In the genomic region with DNA sequence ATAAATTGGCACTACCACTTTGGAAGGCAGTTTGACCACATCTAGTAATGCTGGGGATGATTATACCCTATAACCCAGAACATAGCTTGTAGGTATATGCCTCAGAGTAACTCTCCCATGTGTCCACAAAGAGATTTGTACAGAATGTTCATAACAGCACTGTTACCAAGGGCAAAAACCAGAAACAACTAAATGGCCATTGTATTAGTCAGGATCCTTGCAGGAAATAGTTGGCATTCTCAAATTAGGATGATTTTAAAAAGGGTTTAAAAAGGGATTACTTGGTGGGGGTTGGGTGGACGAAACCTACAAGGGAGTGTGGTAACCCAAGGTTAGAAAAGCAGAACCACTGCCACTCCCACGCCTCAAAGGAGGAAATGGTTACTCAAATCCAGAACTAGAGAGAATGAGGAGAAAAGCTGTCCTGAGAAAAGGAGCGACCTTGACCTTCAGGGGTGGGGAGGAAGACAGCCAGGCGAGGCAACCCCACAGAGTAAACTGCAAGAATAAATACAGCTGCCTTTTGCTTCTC, we compare ENCODE assay signal across 1 cellular context.
TF ChIP-seq lines count a peak whose summit lies in the region.

No MANE protein-coding gene starts in this region.

TF ChIP-seq in GM12878, 131 proteins besides CTCF, POLR2A, EP300 and RAD21 (continued from another document and continues in another):
- TF ChIP-seq, protein P1, sequence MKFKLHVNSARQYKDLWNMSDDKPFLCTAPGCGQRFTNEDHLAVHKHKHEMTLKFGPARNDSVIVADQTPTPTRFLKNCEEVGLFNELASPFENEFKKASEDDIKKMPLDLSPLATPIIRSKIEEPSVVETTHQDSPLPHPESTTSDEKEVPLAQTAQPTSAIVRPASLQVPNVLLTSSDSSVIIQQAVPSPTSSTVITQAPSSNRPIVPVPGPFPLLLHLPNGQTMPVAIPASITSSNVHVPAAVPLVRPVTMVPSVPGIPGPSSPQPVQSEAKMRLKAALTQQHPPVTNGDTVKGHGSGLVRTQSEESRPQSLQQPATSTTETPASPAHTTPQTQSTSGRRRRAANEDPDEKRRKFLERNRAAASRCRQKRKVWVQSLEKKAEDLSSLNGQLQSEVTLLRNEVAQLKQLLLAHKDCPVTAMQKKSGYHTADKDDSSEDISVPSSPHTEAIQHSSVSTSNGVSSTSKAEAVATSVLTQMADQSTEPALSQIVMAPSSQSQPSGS (IDR thresholded peaks at IDR 0.05; ENCODE audit: low read length), result peak; percentile 93
- peak; percentile 58; the same call in 1 of the 2 replicates for TF ChIP-seq GABPA (IDR thresholded peaks at IDR 0.05; ENCODE audit: low read depth)
- peak; percentile 97 for TF ChIP-seq NR2F1 (conservative IDR thresholded peaks at IDR 0.05)
- TF ChIP-seq, protein P2, sequence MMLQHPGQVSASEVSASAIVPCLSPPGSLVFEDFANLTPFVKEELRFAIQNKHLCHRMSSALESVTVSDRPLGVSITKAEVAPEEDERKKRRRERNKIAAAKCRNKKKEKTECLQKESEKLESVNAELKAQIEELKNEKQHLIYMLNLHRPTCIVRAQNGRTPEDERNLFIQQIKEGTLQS (IDR thresholded peaks at IDR 0.05; ENCODE audit: borderline replicate concordance, extremely low read depth, low read depth, low read length), result no peak
- TF ChIP-seq ESRRA (IDR thresholded peaks at IDR 0.05; ENCODE audit: low read length), result peak; percentile 99
- 0 out of 2 replicates have a peak, but pooled peaks have one; percentile 45 for TF ChIP-seq TCF3 (IDR thresholded peaks at IDR 0.05; ENCODE audit: borderline replicate concordance, insufficient read depth, low read depth, low read length)
- peak; percentile 54; the same call in 1 of the 2 replicates for TF ChIP-seq CREB1 (IDR thresholded peaks at IDR 0.05; ENCODE audit: low read depth)
- peak; percentile 96 for TF ChIP-seq JUNB (IDR thresholded peaks at IDR 0.05)
- TF ChIP-seq, protein P3, sequence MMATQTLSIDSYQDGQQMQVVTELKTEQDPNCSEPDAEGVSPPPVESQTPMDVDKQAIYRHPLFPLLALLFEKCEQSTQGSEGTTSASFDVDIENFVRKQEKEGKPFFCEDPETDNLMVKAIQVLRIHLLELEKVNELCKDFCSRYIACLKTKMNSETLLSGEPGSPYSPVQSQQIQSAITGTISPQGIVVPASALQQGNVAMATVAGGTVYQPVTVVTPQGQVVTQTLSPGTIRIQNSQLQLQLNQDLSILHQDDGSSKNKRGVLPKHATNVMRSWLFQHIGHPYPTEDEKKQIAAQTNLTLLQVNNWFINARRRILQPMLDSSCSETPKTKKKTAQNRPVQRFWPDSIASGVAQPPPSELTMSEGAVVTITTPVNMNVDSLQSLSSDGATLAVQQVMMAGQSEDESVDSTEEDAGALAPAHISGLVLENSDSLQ (IDR thresholded peaks at IDR 0.05), result no peak
- peak in 1 of 2 experiments; percentile 61; a peak in 2 of 4 replicates for TF ChIP-seq BHLHE40 (IDR thresholded peaks at IDR 0.05; ENCODE audit: borderline replicate concordance in 1 of 2, low read depth in 2 of 2, low read length in 1 of 2)
- TF ChIP-seq, protein P4, sequence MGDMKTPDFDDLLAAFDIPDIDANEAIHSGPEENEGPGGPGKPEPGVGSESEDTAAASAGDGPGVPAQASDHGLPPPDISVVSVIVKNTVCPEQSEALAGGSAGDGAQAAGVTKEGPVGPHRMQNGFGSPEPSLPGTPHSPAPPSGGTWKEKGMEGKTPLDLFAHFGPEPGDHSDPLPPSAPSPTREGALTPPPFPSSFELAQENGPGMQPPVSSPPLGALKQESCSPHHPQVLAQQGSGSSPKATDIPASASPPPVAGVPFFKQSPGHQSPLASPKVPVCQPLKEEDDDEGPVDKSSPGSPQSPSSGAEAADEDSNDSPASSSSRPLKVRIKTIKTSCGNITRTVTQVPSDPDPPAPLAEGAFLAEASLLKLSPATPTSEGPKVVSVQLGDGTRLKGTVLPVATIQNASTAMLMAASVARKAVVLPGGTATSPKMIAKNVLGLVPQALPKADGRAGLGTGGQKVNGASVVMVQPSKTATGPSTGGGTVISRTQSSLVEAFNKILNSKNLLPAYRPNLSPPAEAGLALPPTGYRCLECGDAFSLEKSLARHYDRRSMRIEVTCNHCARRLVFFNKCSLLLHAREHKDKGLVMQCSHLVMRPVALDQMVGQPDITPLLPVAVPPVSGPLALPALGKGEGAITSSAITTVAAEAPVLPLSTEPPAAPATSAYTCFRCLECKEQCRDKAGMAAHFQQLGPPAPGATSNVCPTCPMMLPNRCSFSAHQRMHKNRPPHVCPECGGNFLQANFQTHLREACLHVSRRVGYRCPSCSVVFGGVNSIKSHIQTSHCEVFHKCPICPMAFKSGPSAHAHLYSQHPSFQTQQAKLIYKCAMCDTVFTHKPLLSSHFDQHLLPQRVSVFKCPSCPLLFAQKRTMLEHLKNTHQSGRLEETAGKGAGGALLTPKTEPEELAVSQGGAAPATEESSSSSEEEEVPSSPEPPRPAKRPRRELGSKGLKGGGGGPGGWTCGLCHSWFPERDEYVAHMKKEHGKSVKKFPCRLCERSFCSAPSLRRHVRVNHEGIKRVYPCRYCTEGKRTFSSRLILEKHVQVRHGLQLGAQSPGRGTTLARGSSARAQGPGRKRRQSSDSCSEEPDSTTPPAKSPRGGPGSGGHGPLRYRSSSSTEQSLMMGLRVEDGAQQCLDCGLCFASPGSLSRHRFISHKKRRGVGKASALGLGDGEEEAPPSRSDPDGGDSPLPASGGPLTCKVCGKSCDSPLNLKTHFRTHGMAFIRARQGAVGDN (IDR thresholded peaks at IDR 0.05), result no peak
- TF ChIP-seq, protein P5, sequence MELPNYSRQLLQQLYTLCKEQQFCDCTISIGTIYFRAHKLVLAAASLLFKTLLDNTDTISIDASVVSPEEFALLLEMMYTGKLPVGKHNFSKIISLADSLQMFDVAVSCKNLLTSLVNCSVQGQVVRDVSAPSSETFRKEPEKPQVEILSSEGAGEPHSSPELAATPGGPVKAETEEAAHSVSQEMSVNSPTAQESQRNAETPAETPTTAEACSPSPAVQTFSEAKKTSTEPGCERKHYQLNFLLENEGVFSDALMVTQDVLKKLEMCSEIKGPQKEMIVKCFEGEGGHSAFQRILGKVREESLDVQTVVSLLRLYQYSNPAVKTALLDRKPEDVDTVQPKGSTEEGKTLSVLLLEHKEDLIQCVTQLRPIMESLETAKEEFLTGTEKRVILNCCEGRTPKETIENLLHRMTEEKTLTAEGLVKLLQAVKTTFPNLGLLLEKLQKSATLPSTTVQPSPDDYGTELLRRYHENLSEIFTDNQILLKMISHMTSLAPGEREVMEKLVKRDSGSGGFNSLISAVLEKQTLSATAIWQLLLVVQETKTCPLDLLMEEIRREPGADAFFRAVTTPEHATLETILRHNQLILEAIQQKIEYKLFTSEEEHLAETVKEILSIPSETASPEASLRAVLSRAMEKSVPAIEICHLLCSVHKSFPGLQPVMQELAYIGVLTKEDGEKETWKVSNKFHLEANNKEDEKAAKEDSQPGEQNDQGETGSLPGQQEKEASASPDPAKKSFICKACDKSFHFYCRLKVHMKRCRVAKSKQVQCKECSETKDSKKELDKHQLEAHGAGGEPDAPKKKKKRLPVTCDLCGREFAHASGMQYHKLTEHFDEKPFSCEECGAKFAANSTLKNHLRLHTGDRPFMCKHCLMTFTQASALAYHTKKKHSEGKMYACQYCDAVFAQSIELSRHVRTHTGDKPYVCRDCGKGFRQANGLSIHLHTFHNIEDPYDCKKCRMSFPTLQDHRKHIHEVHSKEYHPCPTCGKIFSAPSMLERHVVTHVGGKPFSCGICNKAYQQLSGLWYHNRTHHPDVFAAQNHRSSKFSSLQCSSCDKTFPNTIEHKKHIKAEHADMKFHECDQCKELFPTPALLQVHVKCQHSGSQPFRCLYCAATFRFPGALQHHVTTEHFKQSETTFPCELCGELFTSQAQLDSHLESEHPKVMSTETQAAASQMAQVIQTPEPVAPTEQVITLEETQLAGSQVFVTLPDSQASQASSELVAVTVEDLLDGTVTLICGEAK (IDR thresholded peaks at IDR 0.05; ENCODE audit: borderline replicate concordance), result no peak
- TF ChIP-seq SIX5 (IDR thresholded peaks at IDR 0.05; ENCODE audit: low read depth, low read length, severe bottlenecking), result no peak
- TF ChIP-seq BCL11A (IDR thresholded peaks at IDR 0.05; ENCODE audit: low read depth, low read length), result peak; percentile 98
- no peak for TF ChIP-seq SMARCA5 (IDR thresholded peaks at IDR 0.05)
- peak; percentile 53 for TF ChIP-seq ATF7 (IDR thresholded peaks at IDR 0.05; ENCODE audit: low read depth)
- TF ChIP-seq TBL1XR1 (IDR thresholded peaks at IDR 0.05; ENCODE audit: low read depth, low read length), result peak; percentile 95
- no peak for TF ChIP-seq MYB (IDR thresholded peaks at IDR 0.05; ENCODE audit: borderline replicate concordance, low read depth, low read length)
- TF ChIP-seq, protein P6, sequence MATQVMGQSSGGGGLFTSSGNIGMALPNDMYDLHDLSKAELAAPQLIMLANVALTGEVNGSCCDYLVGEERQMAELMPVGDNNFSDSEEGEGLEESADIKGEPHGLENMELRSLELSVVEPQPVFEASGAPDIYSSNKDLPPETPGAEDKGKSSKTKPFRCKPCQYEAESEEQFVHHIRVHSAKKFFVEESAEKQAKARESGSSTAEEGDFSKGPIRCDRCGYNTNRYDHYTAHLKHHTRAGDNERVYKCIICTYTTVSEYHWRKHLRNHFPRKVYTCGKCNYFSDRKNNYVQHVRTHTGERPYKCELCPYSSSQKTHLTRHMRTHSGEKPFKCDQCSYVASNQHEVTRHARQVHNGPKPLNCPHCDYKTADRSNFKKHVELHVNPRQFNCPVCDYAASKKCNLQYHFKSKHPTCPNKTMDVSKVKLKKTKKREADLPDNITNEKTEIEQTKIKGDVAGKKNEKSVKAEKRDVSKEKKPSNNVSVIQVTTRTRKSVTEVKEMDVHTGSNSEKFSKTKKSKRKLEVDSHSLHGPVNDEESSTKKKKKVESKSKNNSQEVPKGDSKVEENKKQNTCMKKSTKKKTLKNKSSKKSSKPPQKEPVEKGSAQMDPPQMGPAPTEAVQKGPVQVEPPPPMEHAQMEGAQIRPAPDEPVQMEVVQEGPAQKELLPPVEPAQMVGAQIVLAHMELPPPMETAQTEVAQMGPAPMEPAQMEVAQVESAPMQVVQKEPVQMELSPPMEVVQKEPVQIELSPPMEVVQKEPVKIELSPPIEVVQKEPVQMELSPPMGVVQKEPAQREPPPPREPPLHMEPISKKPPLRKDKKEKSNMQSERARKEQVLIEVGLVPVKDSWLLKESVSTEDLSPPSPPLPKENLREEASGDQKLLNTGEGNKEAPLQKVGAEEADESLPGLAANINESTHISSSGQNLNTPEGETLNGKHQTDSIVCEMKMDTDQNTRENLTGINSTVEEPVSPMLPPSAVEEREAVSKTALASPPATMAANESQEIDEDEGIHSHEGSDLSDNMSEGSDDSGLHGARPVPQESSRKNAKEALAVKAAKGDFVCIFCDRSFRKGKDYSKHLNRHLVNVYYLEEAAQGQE (IDR thresholded peaks at IDR 0.05; ENCODE audit: low read depth, low read length), result no peak
- no peak for TF ChIP-seq ZNF207 (IDR thresholded peaks at IDR 0.05; ENCODE audit: borderline replicate concordance)
- TF ChIP-seq SP1 (IDR thresholded peaks at IDR 0.05; ENCODE audit: low read depth, low read length), result peak; percentile 59
- no peak for TF ChIP-seq NFYA (IDR thresholded peaks at IDR 0.05; ENCODE audit: borderline replicate concordance, low read depth, low read length)
- TF ChIP-seq TARDBP (IDR thresholded peaks at IDR 0.05; ENCODE audit: borderline replicate concordance), result no peak; the same call in 1 of the 2 replicates
- TF ChIP-seq CBFB (IDR thresholded peaks at IDR 0.05; ENCODE audit: low read depth), result peak; percentile 88
- TF ChIP-seq BACH1 (IDR thresholded peaks at IDR 0.05; ENCODE audit: borderline replicate concordance), result no peak
- TF ChIP-seq BMI1 (IDR thresholded peaks at IDR 0.05; ENCODE audit: borderline replicate concordance), result 0 out of 2 replicates have a peak, but pooled peaks have one; percentile 50
- peak; percentile 93 for TF ChIP-seq PAX5 (IDR thresholded peaks at IDR 0.05; ENCODE audit: borderline replicate concordance, low read depth, low read length)
- TF ChIP-seq HDAC2 (IDR thresholded peaks at IDR 0.05), result no peak
- TF ChIP-seq, protein P7, sequence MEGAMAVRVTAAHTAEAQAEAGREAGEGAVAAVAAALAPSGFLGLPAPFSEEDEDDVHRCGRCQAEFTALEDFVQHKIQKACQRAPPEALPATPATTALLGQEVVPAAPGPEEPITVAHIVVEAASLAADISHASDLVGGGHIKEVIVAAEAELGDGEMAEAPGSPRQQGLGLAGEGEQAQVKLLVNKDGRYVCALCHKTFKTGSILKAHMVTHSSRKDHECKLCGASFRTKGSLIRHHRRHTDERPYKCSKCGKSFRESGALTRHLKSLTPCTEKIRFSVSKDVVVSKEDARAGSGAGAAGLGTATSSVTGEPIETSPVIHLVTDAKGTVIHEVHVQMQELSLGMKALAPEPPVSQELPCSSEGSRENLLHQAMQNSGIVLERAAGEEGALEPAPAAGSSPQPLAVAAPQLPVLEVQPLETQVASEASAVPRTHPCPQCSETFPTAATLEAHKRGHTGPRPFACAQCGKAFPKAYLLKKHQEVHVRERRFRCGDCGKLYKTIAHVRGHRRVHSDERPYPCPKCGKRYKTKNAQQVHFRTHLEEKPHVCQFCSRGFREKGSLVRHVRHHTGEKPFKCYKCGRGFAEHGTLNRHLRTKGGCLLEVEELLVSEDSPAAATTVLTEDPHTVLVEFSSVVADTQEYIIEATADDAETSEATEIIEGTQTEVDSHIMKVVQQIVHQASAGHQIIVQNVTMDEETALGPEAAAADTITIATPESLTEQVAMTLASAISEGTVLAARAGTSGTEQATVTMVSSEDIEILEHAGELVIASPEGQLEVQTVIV (IDR thresholded peaks at IDR 0.05; ENCODE audit: borderline replicate concordance, partially characterized antibody), result no peak
- TF ChIP-seq, protein P8, sequence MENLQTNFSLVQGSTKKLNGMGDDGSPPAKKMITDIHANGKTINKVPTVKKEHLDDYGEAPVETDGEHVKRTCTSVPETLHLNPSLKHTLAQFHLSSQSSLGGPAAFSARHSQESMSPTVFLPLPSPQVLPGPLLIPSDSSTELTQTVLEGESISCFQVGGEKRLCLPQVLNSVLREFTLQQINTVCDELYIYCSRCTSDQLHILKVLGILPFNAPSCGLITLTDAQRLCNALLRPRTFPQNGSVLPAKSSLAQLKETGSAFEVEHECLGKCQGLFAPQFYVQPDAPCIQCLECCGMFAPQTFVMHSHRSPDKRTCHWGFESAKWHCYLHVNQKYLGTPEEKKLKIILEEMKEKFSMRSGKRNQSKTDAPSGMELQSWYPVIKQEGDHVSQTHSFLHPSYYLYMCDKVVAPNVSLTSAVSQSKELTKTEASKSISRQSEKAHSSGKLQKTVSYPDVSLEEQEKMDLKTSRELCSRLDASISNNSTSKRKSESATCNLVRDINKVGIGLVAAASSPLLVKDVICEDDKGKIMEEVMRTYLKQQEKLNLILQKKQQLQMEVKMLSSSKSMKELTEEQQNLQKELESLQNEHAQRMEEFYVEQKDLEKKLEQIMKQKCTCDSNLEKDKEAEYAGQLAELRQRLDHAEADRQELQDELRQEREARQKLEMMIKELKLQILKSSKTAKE (IDR thresholded peaks at IDR 0.05; ENCODE audit: low read depth, poor library complexity, severe bottlenecking), result peak; percentile 73
- no peak for TF ChIP-seq CBX3 (IDR thresholded peaks at IDR 0.05; ENCODE audit: borderline replicate concordance, low read depth)
